37 cellular contexts compared by ENCODE assay signal in genomic region chr12:30585877-30586276, GRCh38.
DNase-seq lines count a peak whose midpoint lies in the region; ATAC-seq, FAIRE-seq and TF ChIP-seq lines count a peak whose summit lies in the region.
"Had no signal": no experiment of that assay in that cellular context is flagged by ENCODE, and none has a peak within 500 bp of the region (broad histone marks: within the 10 kb centered on the region; RNA-seq: fewer than 3 reads in every experiment).

No MANE protein-coding gene starts in this region.

- H3K27me3 Mint-ChIP-seq in activated T-cell treated with anti-CD3 and anti-CD28 coated beads, Interleukin-2, amount 50 U/mL, for 24 hours = no peaks in the 10 kb centered on the region
- H3K27me3 Mint-ChIP-seq: B cell; CD4-positive, alpha-beta memory T cell; CD4-positive, alpha-beta T cell; CD4-positive, CD25-positive, alpha-beta regulatory T cell; CD8-positive, alpha-beta memory T cell had no signal

- H3K9me3 Mint-ChIP-seq in activated T-cell treated with anti-CD3 and anti-CD28 coated beads, Interleukin-2, amount 50 U/mL, for 24 hours = peaks cover 6% of the 10 kb centered on the region
- H3K9me3 Mint-ChIP-seq: CD4-positive, alpha-beta T cell had no signal

- TF ChIP-seq POLR2A in body of pancreas (IDR thresholded peaks at IDR 0.05) = no peak
- TF ChIP-seq POLR2A in stomach (IDR thresholded peaks at IDR 0.05) = no peak
- TF ChIP-seq POLR2A in esophagus squamous epithelium (IDR thresholded peaks at IDR 0.05) = no peak

- no peaks in the 10 kb centered on the region for H3K4me1 Mint-ChIP-seq in activated T-cell treated with anti-CD3 and anti-CD28 coated beads, Interleukin-2, amount 50 U/mL, for 24 hours (ENCODE audit: low read depth)
- H3K4me1 Mint-ChIP-seq: B cell; CD14-positive monocyte; CD4-positive, alpha-beta memory T cell; CD4-positive, CD25-positive, alpha-beta regulatory T cell; CD8-positive, alpha-beta memory T cell had no signal

- intact Hi-C loops in body of pancreas (cut with DNase I) (no loop called here), pancreas (cut with DNase I) (no loop called here), stomach (cut with DNase I; ENCODE audit: low total_unique reads) (no loop called here), esophagus squamous epithelium (cut with DNase I) (no loop called here)

- H3K27ac ChIP-seq in body of pancreas (peak overlapping the region in 1 of 4 donors; percentile 12), pancreas (no peak overlapping the region), stomach (no peak overlapping the region), esophagus squamous epithelium (no peak overlapping the region)
- H3K27ac ChIP-seq: 22Rv1; A549; BLaER1; BLaER1 treated with 17β-estradiol and CSF1 and Interleukin-3, amounts not matched to agents 10 nM and 100 nM; C4-2B had no signal

- no peaks in the 10 kb centered on the region for H3K36me3 Mint-ChIP-seq in activated T-cell treated with anti-CD3 and anti-CD28 coated beads, Interleukin-2, amount 50 U/mL, for 24 hours (ENCODE audit: low read depth)
- H3K36me3 Mint-ChIP-seq: CD14-positive monocyte; CD4-positive, CD25-positive, alpha-beta regulatory T cell; CD8-positive, alpha-beta T cell had no signal

- H3K4me1 ChIP-seq in body of pancreas = peaks cover 9% of the 10 kb centered on the region
- H3K4me1 ChIP-seq in pancreas = peaks cover 0 to 3% (median 0%) of the 10 kb centered on the region in 3 donors
- H3K4me1 ChIP-seq in stomach = no peaks in the 10 kb centered on the region
- H3K4me1 ChIP-seq in esophagus squamous epithelium = no peaks in the 10 kb centered on the region
- H3K4me1 ChIP-seq: A549; BE2C; BLaER1; BLaER1 treated with 17β-estradiol and CSF1 and Interleukin-3, amounts not matched to agents 10 nM and 100 nM; Caco-2 had no signal

- no peak overlapping the region for H3K4me3 ChIP-seq in body of pancreas
- no peak overlapping the region for H3K4me3 ChIP-seq in pancreas
- H3K4me3 ChIP-seq in stomach = no peak overlapping the region
- no peak overlapping the region for H3K4me3 ChIP-seq in esophagus squamous epithelium
- H3K4me3 ChIP-seq: A549; BLaER1; BLaER1 treated with 17β-estradiol and CSF1 and Interleukin-3, amounts not matched to agents 10 nM and 100 nM had no signal

- H3K36me3 ChIP-seq in body of pancreas (replicated peaks in 1 of 2; ENCODE audit: insufficient read depth in 1 of 2, low read depth in 2 of 2) (no peaks in the 10 kb centered on the region), pancreas (no peaks in the 10 kb centered on the region), stomach (no peaks in the 10 kb centered on the region), esophagus squamous epithelium (no peaks in the 10 kb centered on the region)
- H3K36me3 ChIP-seq: BE2C; BLaER1; BLaER1 treated with 17β-estradiol and CSF1 and Interleukin-3, amounts not matched to agents 10 nM and 100 nM had no signal

- ATAC-seq in body of pancreas = peak; percentile 71
- peak; percentile 55 to 94 (median 82) for ATAC-seq in pancreas
- ATAC-seq in GM21723 (IDR thresholded peaks at IDR 0.05; ENCODE audit: unreplicated experiment) = no peak
- ATAC-seq: A549; CD8-positive, alpha-beta T cell had no signal

- H3K4me3 Mint-ChIP-seq in activated T-cell treated with anti-CD3 and anti-CD28 coated beads, Interleukin-2, amount 50 U/mL, for 24 hours = no peak overlapping the region
- H3K4me3 Mint-ChIP-seq: B cell; CD14-positive monocyte; CD4-positive, alpha-beta memory T cell; CD4-positive, alpha-beta T cell; CD4-positive, CD25-positive, alpha-beta regulatory T cell; CD8-positive, alpha-beta memory T cell; CD8-positive, alpha-beta T cell had no signal

- H3K9me3 ChIP-seq in body of pancreas (no peaks in the 10 kb centered on the region), pancreas (no peaks in the 10 kb centered on the region), stomach (no peaks in the 10 kb centered on the region), esophagus squamous epithelium (no peaks in the 10 kb centered on the region)
- H3K9me3 ChIP-seq: A549, BE2C, BLaER1, Caco-2 had no signal

- peak; percentile 40 for DNase-seq in astrocyte of the hippocampus (ENCODE audit: low read depth, low spot score)
- peak; percentile 52 to 83 (median 62) for DNase-seq in body of pancreas
- DNase-seq in pancreas = peak in 4 of 6 donors; percentile 40 to 57 (median 49)
- DNase-seq in stomach = peak; percentile 81
- no peak for DNase-seq in NCI-H1436 treated with DMSO at 0.1 percent for 48 hours (lab: John Stamatoyannopoulos, UW)
- no peak for DNase-seq in esophagus squamous epithelium (lab: John Stamatoyannopoulos, UW)
- no peak for DNase-seq in activated T-cell treated with anti-CD3 and anti-CD28 coated beads, Interleukin-2, amount 50 U/mL, for 24 hours
- DNase-seq: 8988T; ACHN; AML-193; BE2C; C1 segment of cervical spinal cord; Caco-2; Calu3; CD4-positive, alpha-beta memory T cell; CD4-positive, alpha-beta T cell; CD4-positive, CD25-positive, alpha-beta regulatory T cell; CD8-positive, alpha-beta memory T cell; CD8-positive, alpha-beta T cell; COR-L47; DMS 273 treated with DMSO at 0.1 percent for 48 hours; DMS153; DMS53; DMS79; DMS79 treated with DMSO at 0.1 percent for 48 hours; DND-41; EL had no signal

- 36 to 43% methylated on average over 2 of the region's 2 CpGs for WGBS in body of pancreas, 2 donors
- 36 to 38% methylated on average over 2 of the region's 2 CpGs for WGBS in pancreas, 2 donors
- WGBS in stomach, 5 donors = 24 to 67% (median 51%) methylated on average over 2 of the region's 2 CpGs
- WGBS in esophagus squamous epithelium, 2 donors = 62 to 73% methylated on average over 2 of the region's 2 CpGs

- TF ChIP-seq CTCF in body of pancreas (IDR thresholded peaks at IDR 0.05) (no peak), pancreas (IDR thresholded peaks at IDR 0.05) (no peak), stomach (IDR thresholded peaks at IDR 0.05) (no peak), esophagus squamous epithelium (IDR thresholded peaks at IDR 0.05) (no peak)

- no peak for FAIRE-seq in pancreas (lab: Jason Lieb, UNC)
- FAIRE-seq: A204.1, A549, D721Med had no signal

- no peak overlapping the region for H3K27ac Mint-ChIP-seq in activated T-cell treated with anti-CD3 and anti-CD28 coated beads, Interleukin-2, amount 50 U/mL, for 24 hours
- H3K27ac Mint-ChIP-seq: B cell; CD14-positive monocyte; CD4-positive, alpha-beta memory T cell; CD4-positive, alpha-beta T cell; CD4-positive, CD25-positive, alpha-beta regulatory T cell; CD8-positive, alpha-beta memory T cell; CD8-positive, alpha-beta T cell had no signal

- no peak for TF ChIP-seq EP300 in stomach (IDR thresholded peaks at IDR 0.05)

- H3K27me3 ChIP-seq in body of pancreas = no peaks in the 10 kb centered on the region
- no peaks in the 10 kb centered on the region for H3K27me3 ChIP-seq in pancreas
- H3K27me3 ChIP-seq in stomach = no peaks in the 10 kb centered on the region
- no peaks in the 10 kb centered on the region for H3K27me3 ChIP-seq in esophagus squamous epithelium
- H3K27me3 ChIP-seq: BE2C; BLaER1; BLaER1 treated with 17β-estradiol and CSF1 and Interleukin-3, amounts not matched to agents 10 nM and 100 nM had no signal

Comparison
In these comparisons a context has a peak if more than half of its experiments do, and no peak if none do; other contexts are left out.
1. DNase-seq: peak in astrocyte of the hippocampus (single experiment), body of pancreas (4 of 4), pancreas (4 of 6) and stomach (single experiment); none in NCI-H1436 treated with DMSO at 0.1 percent for 48 hours (single experiment), esophagus squamous epithelium (single experiment) and activated T-cell treated with anti-CD3 and anti-CD28 coated beads, Interleukin-2, amount 50 U/mL, for 24 hours (single experiment).